ENCODE assay signal across 24 cellular contexts in genomic region chr16:85378145-85379040, GRCh38.
DNase-seq lines count a peak whose midpoint lies in the region; ATAC-seq, FAIRE-seq and TF ChIP-seq lines count a peak whose summit lies in the region.
"Had no signal": no experiment of that assay in that cellular context is flagged by ENCODE, and none has a peak within 500 bp of the region (broad histone marks: within the 10 kb centered on the region; RNA-seq: fewer than 3 reads in every experiment).

No MANE protein-coding gene starts in this region.

- no peak for TF ChIP-seq CTCF in K562 (IDR thresholded peaks at IDR 0.05 in 2 of 3, conservative IDR thresholded peaks at IDR 0.05 in 1 of 3; ENCODE audit: insufficient read depth in 2 of 3, low read depth in 1 of 3, low read length in 3 of 3)
- no peak for TF ChIP-seq CTCF in smooth muscle cell (IDR thresholded peaks at IDR 0.05; ENCODE audit: borderline replicate concordance, insufficient read depth, poor library complexity, severe bottlenecking)

- CTCF ChIA-PET in K562 (lab: Yijun Ruan, JAX; ENCODE audit: low intra/inter-chr PET ratio) = no interaction called here

- peaks cover 12% of the 10 kb centered on the region for H3F3A ChIP-seq in smooth muscle cell (ENCODE audit: low read depth)

- TF ChIP-seq EP300 in K562 (IDR thresholded peaks at IDR 0.05; ENCODE audit: low read length) = no peak

- POLR2A ChIA-PET in K562 (lab: Yijun Ruan, JAX) = interaction anchor here (0.9 to 1.5 kb wide), 3 partner anchors 12 to 185 kb away, joined by 3 to 5 read pairs (median 4); no protein-coding TSS in a partner anchor

- H3K4me2 ChIP-seq in K562 (ENCODE audit: insufficient read depth, low read length) (peak overlapping the region; percentile 14; the same call in 1 of the 2 replicates), smooth muscle cell (peak overlapping the region; percentile 57)

- H3K36me3 ChIP-seq in K562 (ENCODE audit: control insufficient read depth, insufficient read depth, low read length) (no peaks in the 10 kb centered on the region), smooth muscle cell (ENCODE audit: low read depth) (no peaks in the 10 kb centered on the region)
- H3K36me3 ChIP-seq: Peyer's patch, SJCRH30 had no signal

- H3K27me3 ChIP-seq in K562 (ENCODE audit: control insufficient read depth in 2 of 2, insufficient read depth in 2 of 2, low read length in 2 of 2) = no peaks in the 10 kb centered on the region
- no peaks in the 10 kb centered on the region for H3K27me3 ChIP-seq in smooth muscle cell (ENCODE audit: low read depth)
- H3K27me3 ChIP-seq: Peyer's patch, SJCRH30 had no signal

- H3K9me3 ChIP-seq in K562 (replicated peaks; ENCODE audit: control insufficient read depth, insufficient read depth, low read depth, low read length) (0 out of 2 replicates have a peak, but pooled peaks cover 2% of the 10 kb centered on the region), smooth muscle cell (replicated peaks; ENCODE audit: low read depth) (no peaks in the 10 kb centered on the region)
- H3K9me3 ChIP-seq: Peyer's patch, SJCRH30 had no signal

- H3K9ac ChIP-seq in K562 (ENCODE audit: insufficient read depth in 1 of 2, low read depth in 2 of 2, low read length in 2 of 2) = peak overlapping the region; percentile 6 to 80; a peak in 3 of 4 replicates
- no peak overlapping the region for H3K9ac ChIP-seq in smooth muscle cell (ENCODE audit: low read depth)

- no peak for TF ChIP-seq POLR2A in K562 (conservative IDR thresholded peaks at IDR 0.05)

- no peaks in the 10 kb centered on the region for H3K9me1 ChIP-seq in K562 (ENCODE audit: control insufficient read depth, insufficient read depth, low read length)

- H3K4me1 ChIP-seq in K562 (replicated peaks in 1 of 2; ENCODE audit: control insufficient read depth in 2 of 2, insufficient read depth in 2 of 2, low read length in 2 of 2) = peaks cover 74 to 100% of the 10 kb centered on the region in 2 experiments
- peaks cover 12% of the 10 kb centered on the region for H3K4me1 ChIP-seq in smooth muscle cell (ENCODE audit: low read depth)
- H3K4me1 ChIP-seq: SJCRH30 had no signal

- H3K79me2 ChIP-seq in K562 (ENCODE audit: control insufficient read depth, insufficient read depth, low read length) = peaks cover 23% of the 10 kb centered on the region; the same call in 2 of the 3 replicates
- no peaks in the 10 kb centered on the region for H3K79me2 ChIP-seq in smooth muscle cell (ENCODE audit: low read depth)

- peak; percentile 20 for ATAC-seq in K562
- ATAC-seq: activated naive CD4-positive, alpha-beta T cell treated with anti-CD3 and anti-CD28 coated beads, Interleukin-2, amount 50 U/mL, for 72 hours had no signal

- no peak for TF ChIP-seq RAD21 in K562 (CRISPR knock-in tag; conservative IDR thresholded peaks at IDR 0.05 in 1 of 2, IDR thresholded peaks at IDR 0.05 in 1 of 2)

- no TSS peak for BruUV-seq in K562 (replicated peaks; lab: Mats Ljungman, UMichigan)

- H2AFZ ChIP-seq in K562 (ENCODE audit: low read depth, low read length) = no peak overlapping the region; the same call in 1 of the 2 replicates
- H2AFZ ChIP-seq in smooth muscle cell (ENCODE audit: low read depth) = no peak overlapping the region

- 54% methylated on average over 16 of the region's 16 CpGs for WGBS in K562 (ENCODE audit: insufficient coverage, low coverage, missing lambda C conversion rate)
- WGBS in smooth muscle cell (ENCODE audit: low lambda C conversion rate) = 88% methylated on average over 15 of the region's 16 CpGs

- H4K20me1 ChIP-seq in K562 (replicated peaks; ENCODE audit: control insufficient read depth, insufficient read depth, low read length) = peaks cover 11% of the 10 kb centered on the region
- H4K20me1 ChIP-seq in smooth muscle cell (ENCODE audit: low read depth) = peaks cover 43% of the 10 kb centered on the region

- in situ Hi-C loops in K562 (cut with MboI) = no loop called here

- DNase-seq in GDM1 (lab: John Stamatoyannopoulos, UW) (peak; percentile 59), NCI-H69 (lab: John Stamatoyannopoulos, UW) (peak; percentile 55), K562 (ENCODE audit: extremely low read depth in 1 of 4, low spot score in 3 of 4) (no peak), smooth muscle cell (lab: John Stamatoyannopoulos, UW; ENCODE audit: unreplicated experiment) (no peak), NCI-H526 (lab: John Stamatoyannopoulos, UW) (no peak), inferior parietal cortex (ENCODE audit: extremely low spot score) (no peak), NAMALWA (ENCODE audit: low spot score) (no peak)
- no peak for DNase-seq in stimulated activated CD8-positive, alpha-beta memory T cell treated with anti-CD3 and anti-CD28 coated beads, Interleukin-4, amount 100 ng/mL, for 48 hours
- DNase-seq: activated T-cell treated with anti-CD3 and anti-CD28 coated beads for 4 hours; dermis blood vessel endothelial cell; EL; NCI-H1092; NCI-H187; Peyer's patch; retina; SJCRH30; stimulated activated CD4-positive, alpha-beta T cell treated with anti-CD3 and anti-CD28 coated beads, Interleukin-2, amount 100 ng/mL, for 24 hours; T-helper 1 cell had no signal

- no peak for FAIRE-seq in K562 (lab: Jason Lieb, UNC)
- FAIRE-seq: astrocyte, endometrium, GM12892, keratinocyte had no signal

- H3K4me3 ChIP-seq in K562 (no peak overlapping the region), smooth muscle cell (no peak overlapping the region)
- H3K4me3 ChIP-seq: Peyer's patch, SJCRH30 had no signal

- intact Hi-C loops in K562 (cut with micrococcal nuclease) = no loop called here

- peak overlapping the region; percentile 23; the same call in 2 of the 3 replicates for H3K27ac ChIP-seq in K562 (ENCODE audit: extremely low read depth, low read depth, low read length)
- no peak overlapping the region for H3K27ac ChIP-seq in smooth muscle cell (ENCODE audit: low read depth)
- H3K27ac ChIP-seq: HL-60, SJCRH30 had no signal

TF ChIP-seq in K562, 482 proteins besides CTCF, POLR2A, EP300 and RAD21 (continues in another document):
- TF ChIP-seq GATAD2A (IDR thresholded peaks at IDR 0.05) = 0 out of 2 replicates have a peak, but pooled peaks have one; percentile 8
- no peak for TF ChIP-seq JUND (IDR thresholded peaks at IDR 0.05; ENCODE audit: borderline replicate concordance, low read depth, low read length)
- TF ChIP-seq JUND (tag; IDR thresholded peaks at IDR 0.05; ENCODE audit: borderline replicate concordance, low read depth, low read length) = 0 out of 3 replicates have a peak, but pooled peaks have one; percentile 14
- TF ChIP-seq SMAD4 (CRISPR knock-in tag; conservative IDR thresholded peaks at IDR 0.05) = 0 out of 2 replicates have a peak, but pooled peaks have one; percentile 19
- TF ChIP-seq NR4A1 (CRISPR knock-in tag; IDR thresholded peaks at IDR 0.05) = no peak
- peak; percentile 40; the same call in 1 of the 2 replicates for TF ChIP-seq NR4A1 (tag; IDR thresholded peaks at IDR 0.05)
- TF ChIP-seq ILF3 (IDR thresholded peaks at IDR 0.05; ENCODE audit: borderline replicate concordance) = no peak
- peak in 1 of 2 experiments; percentile 28; a peak in 1 of 4 replicates for TF ChIP-seq ZNF639 (CRISPR knock-in tag; conservative IDR thresholded peaks at IDR 0.05 in 1 of 2, IDR thresholded peaks at IDR 0.05 in 1 of 2)
- TF ChIP-seq TAF15 (IDR thresholded peaks at IDR 0.05; ENCODE audit: low read depth, low read length) = no peak
- 0 out of 2 replicates have a peak, but pooled peaks have one; percentile 74 for TF ChIP-seq PTBP1 (IDR thresholded peaks at IDR 0.05; ENCODE audit: low read depth, low read length)
- 0 out of 2 replicates have a peak, but pooled peaks have one; percentile 16 for TF ChIP-seq NFRKB (IDR thresholded peaks at IDR 0.05; ENCODE audit: low read depth)
- no peak for TF ChIP-seq ZNF586 (CRISPR knock-in tag; conservative IDR thresholded peaks at IDR 0.05)
- no peak for TF ChIP-seq RUNX1 (IDR thresholded peaks at IDR 0.05; ENCODE audit: low read depth)
- TF ChIP-seq CHD4 (IDR thresholded peaks at IDR 0.05; ENCODE audit: insufficient read depth, insufficient replicate concordance, low read depth, low read length, poor library complexity, severe bottlenecking) = peak; percentile 34
- TF ChIP-seq ZBTB8A (IDR thresholded peaks at IDR 0.05; ENCODE audit: partially characterized antibody) = no peak
- peak; percentile 74 for TF ChIP-seq HDAC2 (IDR thresholded peaks at IDR 0.05)

Comparison
In these comparisons a context has a peak if more than half of its experiments do, and no peak if none do; other contexts are left out.
1. DNase-seq: peak in GDM1 (single experiment) and NCI-H69 (single experiment); none in K562 (0 of 4), smooth muscle cell (single experiment), NCI-H526 (0 of 2), inferior parietal cortex (single experiment), stimulated activated CD8-positive, alpha-beta memory T cell treated with anti-CD3 and anti-CD28 coated beads, Interleukin-4, amount 100 ng/mL, for 48 hours (single experiment) and NAMALWA (single experiment).